ENCODE assay signal across 1 cellular context in genomic region chr7:73994761-73995160, GRCh38.
TF ChIP-seq lines count a peak whose summit lies in the region.

No MANE protein-coding gene starts in this region.

TF ChIP-seq in IMR-90, 13 proteins besides CTCF, POLR2A, EP300 and RAD21:
- TF ChIP-seq MAZ (IDR thresholded peaks at IDR 0.05; ENCODE audit: borderline replicate concordance, low read depth, low read length) (no peak), MAFK (IDR thresholded peaks at IDR 0.05; ENCODE audit: low read depth, low read length) (no peak), RFX5 (IDR thresholded peaks at IDR 0.05; ENCODE audit: low read depth, low read length) (no peak), SMC3 (IDR thresholded peaks at IDR 0.05; ENCODE audit: low read depth, low read length) (no peak), CHD1 (IDR thresholded peaks at IDR 0.05; ENCODE audit: low read depth, low read length) (no peak), FOS (IDR thresholded peaks at IDR 0.05; ENCODE audit: low read depth, low read length) (no peak), CEBPB (IDR thresholded peaks at IDR 0.05; ENCODE audit: low read depth, low read length) (no peak), BHLHE40 (IDR thresholded peaks at IDR 0.05; ENCODE audit: low read depth, low read length) (no peak), RCOR1 (IDR thresholded peaks at IDR 0.05; ENCODE audit: insufficient replicate concordance, low read length) (no peak), MXI1 (IDR thresholded peaks at IDR 0.05; ENCODE audit: borderline replicate concordance, low read depth, low read length) (no peak), ELK1 (IDR thresholded peaks at IDR 0.05; ENCODE audit: borderline replicate concordance, low read depth, low read length) (no peak), USF2 (IDR thresholded peaks at IDR 0.05; ENCODE audit: low read depth, low read length) (no peak), NFE2L2 (IDR thresholded peaks at IDR 0.05; ENCODE audit: low read depth, low read length) (no peak)
